17 cellular contexts compared by ENCODE assay signal in the genomic region with DNA sequence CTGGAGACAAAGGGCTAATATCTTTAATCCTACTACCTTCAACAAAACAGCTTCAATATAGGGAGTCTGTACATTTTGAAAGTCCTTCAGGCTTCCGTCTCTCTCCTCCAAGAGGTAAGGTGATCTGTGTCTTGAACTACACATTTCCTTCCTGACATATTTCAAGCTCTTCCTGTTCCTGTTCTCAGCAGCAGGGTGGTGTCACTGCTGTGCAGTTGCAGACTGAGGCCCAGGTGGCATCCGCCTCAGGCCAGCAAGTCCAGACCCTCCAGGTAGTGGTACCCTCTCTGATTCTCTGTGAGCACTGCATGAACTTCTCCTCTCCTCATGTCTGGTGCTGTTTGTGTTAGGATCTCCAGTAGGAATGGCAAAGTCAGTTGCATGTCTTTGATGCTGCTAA.
DNase-seq lines count a peak whose midpoint lies in the region; ATAC-seq lines count a peak whose summit lies in the region.
"Had no signal": no experiment of that assay in that cellular context is flagged by ENCODE, and none has a peak within 500 bp of the region (broad histone marks: within the 10 kb centered on the region; RNA-seq: fewer than 3 reads in every experiment).

No MANE protein-coding gene starts in this region.

- H3K9me3 ChIP-seq in effector memory CD4-positive, alpha-beta T cell (ENCODE audit: control insufficient read depth, low read length) = no peaks in the 10 kb centered on the region
- H3K9me3 ChIP-seq: thoracic aorta had no signal

- H3K4me3 Mint-ChIP-seq in activated naive CD4-positive, alpha-beta T cell treated with anti-CD3 and anti-CD28 coated beads, Interleukin-2, amount 10 ng/mL, durations not matched to agents 7 days and 5 days = peak overlapping the region; percentile 71
- peak overlapping the region; percentile 54 to 69 for H3K4me3 Mint-ChIP-seq in stimulated activated naive CD8-positive, alpha-beta T cell treated with anti-CD3 and anti-CD28 coated beads, Interleukin-15, amount 100 ng/mL, for 72 hours

- no peaks in the 10 kb centered on the region for H3K27me3 Mint-ChIP-seq in activated naive CD4-positive, alpha-beta T cell treated with anti-CD3 and anti-CD28 coated beads, Interleukin-2, amount 10 ng/mL, durations not matched to agents 7 days and 5 days
- H3K27me3 Mint-ChIP-seq in stimulated activated naive CD8-positive, alpha-beta T cell treated with anti-CD3 and anti-CD28 coated beads, Interleukin-15, amount 100 ng/mL, for 72 hours = no peaks in the 10 kb centered on the region

- peaks cover 66% of the 10 kb centered on the region for H3K36me3 Mint-ChIP-seq in activated naive CD4-positive, alpha-beta T cell treated with anti-CD3 and anti-CD28 coated beads, Interleukin-2, amount 10 ng/mL, durations not matched to agents 7 days and 5 days

- H3K27ac Mint-ChIP-seq in activated naive CD4-positive, alpha-beta T cell treated with anti-CD3 and anti-CD28 coated beads, Interleukin-2, amount 10 ng/mL, durations not matched to agents 7 days and 5 days = peak overlapping the region; percentile 92
- peak overlapping the region in 1 of 2 donors; percentile 76 for H3K27ac Mint-ChIP-seq in stimulated activated naive CD8-positive, alpha-beta T cell treated with anti-CD3 and anti-CD28 coated beads, Interleukin-15, amount 100 ng/mL, for 72 hours

- peaks cover 66% of the 10 kb centered on the region for H3K4me1 Mint-ChIP-seq in activated naive CD4-positive, alpha-beta T cell treated with anti-CD3 and anti-CD28 coated beads, Interleukin-2, amount 10 ng/mL, durations not matched to agents 7 days and 5 days
- peaks cover 52% of the 10 kb centered on the region for H3K4me1 Mint-ChIP-seq in stimulated activated naive CD8-positive, alpha-beta T cell treated with anti-CD3 and anti-CD28 coated beads, Interleukin-15, amount 100 ng/mL, for 72 hours

- peaks cover 36% of the 10 kb centered on the region for H3K36me3 ChIP-seq in effector memory CD4-positive, alpha-beta T cell (ENCODE audit: control insufficient read depth, insufficient read depth, low read length)

- peak; percentile 68 for ATAC-seq in stimulated activated naive CD8-positive, alpha-beta T cell treated with anti-CD3 and anti-CD28 coated beads, Interleukin-15, amount 100 ng/mL, for 72 hours
- ATAC-seq: left colon had no signal

- CTCF ChIA-PET in activated naive CD4-positive, alpha-beta T cell treated with anti-CD3 and anti-CD28 coated beads, Interleukin-2, amount 10 ng/mL, durations not matched to agents 7 days and 5 days (lab: Charles Lee) = interaction anchor here (1.3 to 1.6 kb wide), 3 partner anchors 11 to 102 kb away, joined by 3 to 6 read pairs (median 5); no protein-coding TSS in a partner anchor

- H3K27ac ChIP-seq in effector memory CD4-positive, alpha-beta T cell (ENCODE audit: insufficient read depth, low read length, poor library complexity, severe bottlenecking) = peak overlapping the region; percentile 57
- H3K27ac ChIP-seq: brain microvascular endothelial cell, thoracic aorta had no signal

- no peaks in the 10 kb centered on the region for H3K9me3 Mint-ChIP-seq in activated naive CD4-positive, alpha-beta T cell treated with anti-CD3 and anti-CD28 coated beads, Interleukin-2, amount 10 ng/mL, durations not matched to agents 7 days and 5 days
- no peaks in the 10 kb centered on the region for H3K9me3 Mint-ChIP-seq in stimulated activated naive CD8-positive, alpha-beta T cell treated with anti-CD3 and anti-CD28 coated beads, Interleukin-15, amount 100 ng/mL, for 72 hours

- peak; percentile 59 for DNase-seq in activated naive CD4-positive, alpha-beta T cell treated with anti-CD3 and anti-CD28 coated beads, Interleukin-2, amount 10 ng/mL, durations not matched to agents 7 days and 5 days
- DNase-seq in activated naive CD4-positive, alpha-beta T cell treated with Interleukin-2 at 50 U/mL for 16 hours = no peak
- peak; percentile 8 for DNase-seq in T-helper 9 cell
- no peak for DNase-seq in effector memory CD4-positive, alpha-beta T cell
- DNase-seq in stimulated activated naive CD8-positive, alpha-beta T cell treated with anti-CD3 and anti-CD28 coated beads, Interleukin-15, amount 100 ng/mL, for 72 hours = no peak
- no peak for DNase-seq in stimulated activated CD4-positive, alpha-beta T cell treated with anti-CD3 and anti-CD28 coated beads, Interleukin-12 subunit alpha, Interleukin-12 subunit beta, amount 100 ng/mL, for 4 hours
- DNase-seq in COLO829 (ENCODE audit: low spot score) = no peak
- no peak for DNase-seq in RPMI8226
- DNase-seq: brain microvascular endothelial cell; effector CD8-positive, alpha-beta T cell; foreskin fibroblast; Karpas-422; left colon; NCI-H187; NCI-H510A treated with DMSO at 0.1 percent for 48 hours; posterior cingulate gyrus had no signal

- peaks cover 20% of the 10 kb centered on the region for H3K4me1 ChIP-seq in effector memory CD4-positive, alpha-beta T cell (ENCODE audit: control insufficient read depth, insufficient read depth, low read length, poor library complexity, severe bottlenecking)

- H3K4me3 ChIP-seq in effector memory CD4-positive, alpha-beta T cell (ENCODE audit: insufficient read depth, low read depth, low read length, poor library complexity, severe bottlenecking) = peak overlapping the region; percentile 31
- H3K4me3 ChIP-seq: thoracic aorta had no signal

- no peaks in the 10 kb centered on the region for H3K27me3 ChIP-seq in effector memory CD4-positive, alpha-beta T cell (replicated peaks; ENCODE audit: control insufficient read depth, insufficient read depth, low read length, poor library complexity, severe bottlenecking)
- H3K27me3 ChIP-seq: brain microvascular endothelial cell had no signal

Comparison
In these comparisons a context has a peak if more than half of its experiments do, and no peak if none do; other contexts are left out.
1. DNase-seq: peak in activated naive CD4-positive, alpha-beta T cell treated with anti-CD3 and anti-CD28 coated beads, Interleukin-2, amount 10 ng/mL, durations not matched to agents 7 days and 5 days (single experiment) and T-helper 9 cell (single experiment); none in activated naive CD4-positive, alpha-beta T cell treated with Interleukin-2 at 50 U/mL for 16 hours (single experiment), effector memory CD4-positive, alpha-beta T cell (0 of 3), stimulated activated naive CD8-positive, alpha-beta T cell treated with anti-CD3 and anti-CD28 coated beads, Interleukin-15, amount 100 ng/mL, for 72 hours (0 of 2), stimulated activated CD4-positive, alpha-beta T cell treated with anti-CD3 and anti-CD28 coated beads, Interleukin-12 subunit alpha, Interleukin-12 subunit beta, amount 100 ng/mL, for 4 hours (single experiment), COLO829 (single experiment) and RPMI8226 (single experiment).